30 cellular contexts compared by ENCODE assay signal in genomic region chr7:70523626-70524351, GRCh38.
"Had no signal": no experiment of that assay in that cellular context is flagged by ENCODE, and none has a peak within 500 bp of the region (broad histone marks: within the 10 kb centered on the region; RNA-seq: fewer than 3 reads in every experiment).

No MANE protein-coding gene starts in this region.

- H3K27me3 ChIP-seq: adrenal gland, body of pancreas, cardiac muscle cell, colonic mucosa, esophagus muscularis mucosa, gastroesophageal sphincter had no signal

- FAIRE-seq: endometrium, endothelial cell of umbilical vein had no signal

- H3K4me1 ChIP-seq: adrenal gland, colonic mucosa had no signal

- DNase-seq: activated B cell treated with CpG ODN at 0.5 μM for 24 hours; activated CD4-positive, alpha-beta memory T cell treated with anti-CD3 and anti-CD28 coated beads for 36 hours; activated CD4-positive, alpha-beta T cell treated with anti-CD3 and anti-CD28 coated beads, Interleukin-2, amount 10 ng/mL, durations not matched to agents 24 days and 14 days; activated CD8-positive, alpha-beta memory T cell treated with anti-CD3 and anti-CD28 coated beads, Interleukin-2, amount 10 ng/mL, durations not matched to agents 7 days and 5 days; activated CD8-positive, alpha-beta memory T cell treated with anti-CD3 and anti-CD28 coated beads, Interleukin-2, amount 50 U/mL, for 4 hours; activated CD8-positive, alpha-beta T cell treated with anti-CD3 and anti-CD28 coated beads, Interleukin-2, amount 10 ng/mL, durations not matched to agents 7 days and 5 days; activated effector memory CD4-positive, alpha-beta T cell treated with anti-CD3 and anti-CD28 coated beads, Interleukin-2, amount 50 U/mL, for 16 hours; activated naive CD4-positive, alpha-beta T cell treated with anti-CD3 and anti-CD28 coated beads for 36 hours; activated naive CD8-positive, alpha-beta T cell treated with anti-CD3 and anti-CD28 coated beads for 36 hours; activated naive CD8-positive, alpha-beta T cell treated with anti-CD3 and anti-CD28 coated beads, Interleukin-2, amount 50 U/mL, for 24 hours; activated T-cell treated with anti-CD3 and anti-CD28 coated beads, Interleukin-2, amount 50 U/mL, for 1 hour; activated T-cell treated with anti-CD3 and anti-CD28 coated beads, Interleukin-2, amount 50 U/mL, for 48 hours; adrenal gland; amygdala; aorta; body of pancreas; central memory CD4-positive, alpha-beta T cell; cerebellar nuclear complex; colonic mucosa; effector CD8-positive, alpha-beta T cell; foreskin melanocyte; T-helper 1 cell; T-helper 17 cell; T1000; WERI-Rb-1 had no signal

- H3K4me3 ChIP-seq: adrenal gland, body of pancreas, cardiac muscle cell, colonic mucosa, esophagus muscularis mucosa, gastroesophageal sphincter had no signal

- H3K27ac ChIP-seq: adrenal gland, body of pancreas, cardiac muscle cell, colonic mucosa, esophagus muscularis mucosa, gastroesophageal sphincter, WERI-Rb-1 had no signal

- H3K9me3 ChIP-seq: adrenal gland, body of pancreas, colonic mucosa, esophagus muscularis mucosa, gastroesophageal sphincter had no signal

- H3K36me3 ChIP-seq: adrenal gland, cardiac muscle cell, colonic mucosa, esophagus muscularis mucosa, gastroesophageal sphincter, WERI-Rb-1 had no signal
